Comparison of ENCODE assay signal across 2 cellular contexts in genomic region chr10:50477287-50477686, GRCh38.
A peak's percentile ranks its signal among the peaks of the same experiment; 100 is the strongest.
TF ChIP-seq lines count a peak whose summit lies in the region.

No MANE protein-coding gene starts in this region.

TF ChIP-seq in liver, 16 proteins besides CTCF, POLR2A, EP300 and RAD21 (continued from another document):
- TF ChIP-seq, protein P1, sequence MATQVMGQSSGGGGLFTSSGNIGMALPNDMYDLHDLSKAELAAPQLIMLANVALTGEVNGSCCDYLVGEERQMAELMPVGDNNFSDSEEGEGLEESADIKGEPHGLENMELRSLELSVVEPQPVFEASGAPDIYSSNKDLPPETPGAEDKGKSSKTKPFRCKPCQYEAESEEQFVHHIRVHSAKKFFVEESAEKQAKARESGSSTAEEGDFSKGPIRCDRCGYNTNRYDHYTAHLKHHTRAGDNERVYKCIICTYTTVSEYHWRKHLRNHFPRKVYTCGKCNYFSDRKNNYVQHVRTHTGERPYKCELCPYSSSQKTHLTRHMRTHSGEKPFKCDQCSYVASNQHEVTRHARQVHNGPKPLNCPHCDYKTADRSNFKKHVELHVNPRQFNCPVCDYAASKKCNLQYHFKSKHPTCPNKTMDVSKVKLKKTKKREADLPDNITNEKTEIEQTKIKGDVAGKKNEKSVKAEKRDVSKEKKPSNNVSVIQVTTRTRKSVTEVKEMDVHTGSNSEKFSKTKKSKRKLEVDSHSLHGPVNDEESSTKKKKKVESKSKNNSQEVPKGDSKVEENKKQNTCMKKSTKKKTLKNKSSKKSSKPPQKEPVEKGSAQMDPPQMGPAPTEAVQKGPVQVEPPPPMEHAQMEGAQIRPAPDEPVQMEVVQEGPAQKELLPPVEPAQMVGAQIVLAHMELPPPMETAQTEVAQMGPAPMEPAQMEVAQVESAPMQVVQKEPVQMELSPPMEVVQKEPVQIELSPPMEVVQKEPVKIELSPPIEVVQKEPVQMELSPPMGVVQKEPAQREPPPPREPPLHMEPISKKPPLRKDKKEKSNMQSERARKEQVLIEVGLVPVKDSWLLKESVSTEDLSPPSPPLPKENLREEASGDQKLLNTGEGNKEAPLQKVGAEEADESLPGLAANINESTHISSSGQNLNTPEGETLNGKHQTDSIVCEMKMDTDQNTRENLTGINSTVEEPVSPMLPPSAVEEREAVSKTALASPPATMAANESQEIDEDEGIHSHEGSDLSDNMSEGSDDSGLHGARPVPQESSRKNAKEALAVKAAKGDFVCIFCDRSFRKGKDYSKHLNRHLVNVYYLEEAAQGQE (IDR thresholded peaks at IDR 0.05), result peak; percentile 33
- peak; percentile 13 for TF ChIP-seq YY1 (IDR thresholded peaks at IDR 0.05)
- TF ChIP-seq HNF4G (IDR thresholded peaks at IDR 0.05), result peak; percentile 91
- peak; percentile 62 to 69 for TF ChIP-seq RXRA (IDR thresholded peaks at IDR 0.05)
- TF ChIP-seq TAF1 (conservative IDR thresholded peaks at IDR 0.05), result no peak
- peak; percentile 49 for TF ChIP-seq ZBTB33 (IDR thresholded peaks at IDR 0.05)
- TF ChIP-seq GABPA (IDR thresholded peaks at IDR 0.05 in 1 of 2, conservative IDR thresholded peaks at IDR 0.05 in 1 of 2), result no peak
- TF ChIP-seq SP1 (IDR thresholded peaks at IDR 0.05), result peak; percentile 82
- no peak for TF ChIP-seq EGR1 (IDR thresholded peaks at IDR 0.05; ENCODE audit: low read depth in 2 of 2)
- TF ChIP-seq HNF4A (conservative IDR thresholded peaks at IDR 0.05), result peak; percentile 94 to 98
- no peak for TF ChIP-seq MAX (IDR thresholded peaks at IDR 0.05)
- TF ChIP-seq FOXA1 (IDR thresholded peaks at IDR 0.05), result no peak

TF ChIP-seq in HepG2, 621 proteins besides CTCF, POLR2A, EP300 and RAD21 (continued from another document):
- TF ChIP-seq ZNF280D (CRISPR knock-in tag; IDR thresholded peaks at IDR 0.05) (no peak), ZNF720 (CRISPR knock-in tag; IDR thresholded peaks at IDR 0.05) (no peak), ZSCAN9 (CRISPR knock-in tag; IDR thresholded peaks at IDR 0.05; ENCODE audit: borderline replicate concordance) (no peak), ZNF383 (CRISPR knock-in tag; IDR thresholded peaks at IDR 0.05; ENCODE audit: borderline replicate concordance) (no peak), TBP (CRISPR knock-in tag; IDR thresholded peaks at IDR 0.05) (no peak), U2AF1 (optimal IDR thresholded peaks at IDR 0.05; ENCODE audit: low read depth, low read length) (no peak), ZNF292 (CRISPR knock-in tag; IDR thresholded peaks at IDR 0.05; ENCODE audit: borderline replicate concordance, low read depth) (no peak), SUZ12 (IDR thresholded peaks at IDR 0.05; ENCODE audit: low read depth, low read length) (no peak), KAT7 (CRISPR knock-in tag; IDR thresholded peaks at IDR 0.05; ENCODE audit: borderline replicate concordance) (no peak), NR3C1 (CRISPR knock-in tag; IDR thresholded peaks at IDR 0.05) (no peak), ZNF772 (CRISPR knock-in tag; IDR thresholded peaks at IDR 0.05) (no peak), ZNF879 (CRISPR knock-in tag; IDR thresholded peaks at IDR 0.05) (no peak), ZNF550 (CRISPR knock-in tag; IDR thresholded peaks at IDR 0.05; ENCODE audit: borderline replicate concordance) (no peak), PRDM4 (CRISPR knock-in tag; IDR thresholded peaks at IDR 0.05; ENCODE audit: borderline replicate concordance) (no peak), NFYC (CRISPR knock-in tag; IDR thresholded peaks at IDR 0.05) (no peak), IKZF1 (IDR thresholded peaks at IDR 0.05) (no peak)
- TF ChIP-seq, protein P2, sequence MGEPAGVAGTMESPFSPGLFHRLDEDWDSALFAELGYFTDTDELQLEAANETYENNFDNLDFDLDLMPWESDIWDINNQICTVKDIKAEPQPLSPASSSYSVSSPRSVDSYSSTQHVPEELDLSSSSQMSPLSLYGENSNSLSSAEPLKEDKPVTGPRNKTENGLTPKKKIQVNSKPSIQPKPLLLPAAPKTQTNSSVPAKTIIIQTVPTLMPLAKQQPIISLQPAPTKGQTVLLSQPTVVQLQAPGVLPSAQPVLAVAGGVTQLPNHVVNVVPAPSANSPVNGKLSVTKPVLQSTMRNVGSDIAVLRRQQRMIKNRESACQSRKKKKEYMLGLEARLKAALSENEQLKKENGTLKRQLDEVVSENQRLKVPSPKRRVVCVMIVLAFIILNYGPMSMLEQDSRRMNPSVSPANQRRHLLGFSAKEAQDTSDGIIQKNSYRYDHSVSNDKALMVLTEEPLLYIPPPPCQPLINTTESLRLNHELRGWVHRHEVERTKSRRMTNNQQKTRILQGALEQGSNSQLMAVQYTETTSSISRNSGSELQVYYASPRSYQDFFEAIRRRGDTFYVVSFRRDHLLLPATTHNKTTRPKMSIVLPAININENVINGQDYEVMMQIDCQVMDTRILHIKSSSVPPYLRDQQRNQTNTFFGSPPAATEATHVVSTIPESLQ (CRISPR knock-in tag; conservative IDR thresholded peaks at IDR 0.05), result no peak
- TF ChIP-seq, protein P3, sequence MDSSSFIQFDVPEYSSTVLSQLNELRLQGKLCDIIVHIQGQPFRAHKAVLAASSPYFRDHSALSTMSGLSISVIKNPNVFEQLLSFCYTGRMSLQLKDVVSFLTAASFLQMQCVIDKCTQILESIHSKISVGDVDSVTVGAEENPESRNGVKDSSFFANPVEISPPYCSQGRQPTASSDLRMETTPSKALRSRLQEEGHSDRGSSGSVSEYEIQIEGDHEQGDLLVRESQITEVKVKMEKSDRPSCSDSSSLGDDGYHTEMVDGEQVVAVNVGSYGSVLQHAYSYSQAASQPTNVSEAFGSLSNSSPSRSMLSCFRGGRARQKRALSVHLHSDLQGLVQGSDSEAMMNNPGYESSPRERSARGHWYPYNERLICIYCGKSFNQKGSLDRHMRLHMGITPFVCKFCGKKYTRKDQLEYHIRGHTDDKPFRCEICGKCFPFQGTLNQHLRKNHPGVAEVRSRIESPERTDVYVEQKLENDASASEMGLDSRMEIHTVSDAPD (CRISPR knock-in tag; IDR thresholded peaks at IDR 0.05), result no peak
